In the genomic region with DNA sequence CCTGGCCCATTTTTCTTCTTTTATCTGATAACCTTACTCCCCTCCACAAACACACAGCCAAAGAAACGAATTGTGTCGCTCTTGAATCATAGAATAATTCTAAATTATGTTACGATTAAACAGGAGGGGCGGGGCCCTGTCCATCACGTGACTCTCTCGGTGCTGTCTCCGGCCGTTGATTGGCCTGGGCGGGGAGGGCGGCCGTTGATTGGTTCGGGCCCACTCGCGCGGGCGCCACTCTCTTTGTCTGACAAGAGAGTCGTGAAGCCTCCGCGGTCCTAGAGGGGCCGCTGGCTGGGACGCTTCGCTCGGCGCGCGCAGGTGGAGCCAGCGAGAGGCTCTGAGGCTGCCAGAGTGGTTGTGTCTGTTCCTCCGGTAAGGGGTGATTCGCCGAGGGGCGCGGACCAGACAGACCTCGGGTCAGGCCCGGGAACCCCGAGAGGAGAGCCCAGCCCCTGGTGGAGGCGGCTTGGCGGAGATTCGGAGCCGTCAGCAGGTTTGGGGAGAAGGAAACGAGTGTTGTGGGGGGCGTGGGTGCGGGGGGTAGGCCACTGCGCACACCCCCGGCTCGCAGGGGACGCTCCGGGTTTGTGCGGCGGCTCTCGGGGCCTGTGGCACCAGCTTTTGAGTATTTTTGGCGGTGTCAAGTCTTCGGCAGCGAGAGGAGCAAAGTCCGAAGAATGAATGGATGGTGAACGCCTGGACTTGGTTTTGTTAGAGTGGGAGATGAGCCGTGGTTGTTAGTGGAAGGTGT, we compare ENCODE assay signal across 8 cellular contexts. TPM values are rescaled to one million over a fixed set of nuclear protein-coding genes. Genes with fewer than 3 reads are reported as not detected.
A peak's percentile ranks its signal among the peaks of the same experiment; 100 is the strongest.
DNase-seq lines count a peak whose midpoint lies in the region; ATAC-seq and TF ChIP-seq lines count a peak whose summit lies in the region.

A gene (plus strand): TSS at position 330 of the 754 bp plus-strand sequence. CDS start 3,567 bp downstream, outside the sequence.

- peak within 1 kb of the TSS; percentile 83 for H3K27ac ChIP-seq in AG04450 (ENCODE audit: low read depth, low read length)
- peak within 1 kb of the TSS; percentile 83 for H3K27ac ChIP-seq in smooth muscle cell (ENCODE audit: low read depth)

- H3K4me2 ChIP-seq in smooth muscle cell: peak within 1 kb of the TSS; percentile 94

- H3K4me1 ChIP-seq in smooth muscle cell (ENCODE audit: low read depth): no peaks in the 10 kb centered on the region

- H3K27me3 Mint-ChIP-seq in WTC11 (ENCODE audit: low read depth): peaks cover 5% of the 10 kb centered on the region; the same call in 1 of the 2 replicates

- H3K9ac ChIP-seq in smooth muscle cell (ENCODE audit: low read depth): peak within 1 kb of the TSS; percentile 87

- H3K27ac Mint-ChIP-seq in WTC11: peak within 1 kb of the TSS; percentile 96

- H3F3A ChIP-seq in smooth muscle cell (ENCODE audit: low read depth): peaks cover 3% of the 10 kb centered on the region

- peak within 1 kb of the TSS; percentile 93 for H2AFZ ChIP-seq in smooth muscle cell (ENCODE audit: low read depth)

- CTCF ChIA-PET in AG04450 (lab: Charles Lee): interaction anchor here (1.0 kb wide), 1 partner anchor 7 kb away, joined by 3 read pairs; no protein-coding TSS in a partner anchor
- CTCF ChIA-PET in WTC11 (lab: Charles Lee): no interaction called here

- H3K9me3 Mint-ChIP-seq in WTC11: no peaks in the 10 kb centered on the region

- H3K79me2 ChIP-seq in smooth muscle cell (ENCODE audit: low read depth): peaks cover 50% of the 10 kb centered on the region

- DNase-seq in AG04450 (ENCODE audit: low read depth, low spot score) (peak; percentile 81), NCI-H226 (peak; percentile 96), WTC11 (ENCODE audit: low spot score) (peak; percentile 99), cardiac fibroblast (ENCODE audit: low read depth in 2 of 2) (peak; percentile 97), iPS-NIHi7 (ENCODE audit: extremely low spot score) (peak; percentile 100), smooth muscle cell (lab: John Stamatoyannopoulos, UW; ENCODE audit: unreplicated experiment) (peak; percentile 86)

- peaks cover 14% of the 10 kb centered on the region for H3K4me1 Mint-ChIP-seq in WTC11

- H3K9me3 ChIP-seq in AG04450 (ENCODE audit: control insufficient read depth, insufficient read depth, low read length): peaks cover 5% of the 10 kb centered on the region; the same call in 1 of the 2 replicates
- H3K9me3 ChIP-seq in smooth muscle cell (replicated peaks; ENCODE audit: low read depth): no peaks in the 10 kb centered on the region

- ATAC-seq in GM18909 (IDR thresholded peaks at IDR 0.05; ENCODE audit: poor library complexity, unreplicated experiment): peak; percentile 96
- peak; percentile 93 for ATAC-seq in HG03175 (IDR thresholded peaks at IDR 0.05; ENCODE audit: unreplicated experiment)
- peak; percentile 94 for ATAC-seq in WTC11

- H3K36me3 Mint-ChIP-seq in WTC11: peaks cover 8% of the 10 kb centered on the region

- POLR2A ChIA-PET in AG04450 (lab: Yijun Ruan, JAX): interaction anchor here (0.6 to 1.7 kb wide), 4 partner anchors 27 to 86 kb away, joined by 3 to 7 read pairs (median 4); a partner anchor contains a TSS
- POLR2A ChIA-PET in WTC11 (lab: Charles Lee): interaction anchor here (1.3 kb wide), 1 partner anchor 64 kb away, joined by 5 read pairs; a partner anchor contains a TSS

- H3K4me3 Mint-ChIP-seq in WTC11: peak within 1 kb of the TSS; percentile 98

- H4K20me1 ChIP-seq in smooth muscle cell (ENCODE audit: low read depth): peaks cover 10% of the 10 kb centered on the region

- H3K27me3 ChIP-seq in AG04450 (ENCODE audit: control insufficient read depth, insufficient read depth, low read length) (no peaks in the 10 kb centered on the region), smooth muscle cell (ENCODE audit: low read depth) (no peaks in the 10 kb centered on the region)

- under 1% methylated on average over 49 of the region's 56 CpGs for WGBS in smooth muscle cell (ENCODE audit: low lambda C conversion rate)

- no peaks in the 10 kb centered on the region for H3K36me3 ChIP-seq in smooth muscle cell (ENCODE audit: low read depth)

- TF ChIP-seq CTCF in AG04450 (IDR thresholded peaks at IDR 0.05; ENCODE audit: low read depth, low read length): no peak
- no peak for TF ChIP-seq CTCF in WTC11 (IDR thresholded peaks at IDR 0.05)
- no peak for TF ChIP-seq CTCF in cardiac fibroblast (IDR thresholded peaks at IDR 0.05; ENCODE audit: low read depth, low read length)
- no peak for TF ChIP-seq CTCF in smooth muscle cell (IDR thresholded peaks at IDR 0.05; ENCODE audit: borderline replicate concordance, insufficient read depth, poor library complexity, severe bottlenecking)

- H3K4me3 ChIP-seq in AG04450 (ENCODE audit: low read depth, low read length) (peak within 1 kb of the TSS; percentile 93), cardiac fibroblast (replicated peaks in 1 of 2; ENCODE audit: low read depth in 2 of 2, low read length in 2 of 2) (peak within 1 kb of the TSS; percentile 91 to 93), smooth muscle cell (peak within 1 kb of the TSS; percentile 87)

TF ChIP-seq in WTC11, 78 proteins besides CTCF, POLR2A, EP300 and RAD21 (continues in another document):
- TF ChIP-seq MYBL2 (CRISPR knock-in tag; IDR thresholded peaks at IDR 0.05) (peak; percentile 58; the same call in 1 of the 2 replicates), SMAD4 (CRISPR knock-in tag; IDR thresholded peaks at IDR 0.05) (no peak), FOXP1 (CRISPR knock-in tag; IDR thresholded peaks at IDR 0.05; ENCODE audit: borderline replicate concordance) (peak; percentile 61; the same call in 1 of the 2 replicates), HMGA2 (CRISPR knock-in tag; IDR thresholded peaks at IDR 0.05) (no peak), ETV6 (CRISPR knock-in tag; IDR thresholded peaks at IDR 0.05) (no peak), NFYB (CRISPR knock-in tag; conservative IDR thresholded peaks at IDR 0.05; ENCODE audit: low read depth) (peak; percentile 86), FOXK1 (CRISPR knock-in tag; IDR thresholded peaks at IDR 0.05) (0 out of 2 replicates have a peak, but pooled peaks have one; percentile 63), ZNF219 (CRISPR knock-in tag; IDR thresholded peaks at IDR 0.05; ENCODE audit: borderline replicate concordance) (no peak), TP53 (CRISPR knock-in tag; IDR thresholded peaks at IDR 0.05) (no peak), RELA (CRISPR knock-in tag; IDR thresholded peaks at IDR 0.05; ENCODE audit: borderline replicate concordance) (no peak), ZNF317 (CRISPR knock-in tag; IDR thresholded peaks at IDR 0.05; ENCODE audit: borderline replicate concordance, low read depth) (no peak), TCF7 (CRISPR knock-in tag; IDR thresholded peaks at IDR 0.05; ENCODE audit: low read depth) (no peak)
- TF ChIP-seq, protein P1, sequence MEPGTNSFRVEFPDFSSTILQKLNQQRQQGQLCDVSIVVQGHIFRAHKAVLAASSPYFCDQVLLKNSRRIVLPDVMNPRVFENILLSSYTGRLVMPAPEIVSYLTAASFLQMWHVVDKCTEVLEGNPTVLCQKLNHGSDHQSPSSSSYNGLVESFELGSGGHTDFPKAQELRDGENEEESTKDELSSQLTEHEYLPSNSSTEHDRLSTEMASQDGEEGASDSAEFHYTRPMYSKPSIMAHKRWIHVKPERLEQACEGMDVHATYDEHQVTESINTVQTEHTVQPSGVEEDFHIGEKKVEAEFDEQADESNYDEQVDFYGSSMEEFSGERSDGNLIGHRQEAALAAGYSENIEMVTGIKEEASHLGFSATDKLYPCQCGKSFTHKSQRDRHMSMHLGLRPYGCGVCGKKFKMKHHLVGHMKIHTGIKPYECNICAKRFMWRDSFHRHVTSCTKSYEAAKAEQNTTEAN (CRISPR knock-in tag; IDR thresholded peaks at IDR 0.05): no peak
- TF ChIP-seq, protein P2, sequence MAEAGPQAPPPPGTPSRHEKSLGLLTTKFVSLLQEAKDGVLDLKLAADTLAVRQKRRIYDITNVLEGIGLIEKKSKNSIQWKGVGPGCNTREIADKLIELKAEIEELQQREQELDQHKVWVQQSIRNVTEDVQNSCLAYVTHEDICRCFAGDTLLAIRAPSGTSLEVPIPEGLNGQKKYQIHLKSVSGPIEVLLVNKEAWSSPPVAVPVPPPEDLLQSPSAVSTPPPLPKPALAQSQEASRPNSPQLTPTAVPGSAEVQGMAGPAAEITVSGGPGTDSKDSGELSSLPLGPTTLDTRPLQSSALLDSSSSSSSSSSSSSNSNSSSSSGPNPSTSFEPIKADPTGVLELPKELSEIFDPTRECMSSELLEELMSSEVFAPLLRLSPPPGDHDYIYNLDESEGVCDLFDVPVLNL (CRISPR knock-in tag; IDR thresholded peaks at IDR 0.05; ENCODE audit: borderline replicate concordance, low read depth): no peak
- TF ChIP-seq, protein P3, sequence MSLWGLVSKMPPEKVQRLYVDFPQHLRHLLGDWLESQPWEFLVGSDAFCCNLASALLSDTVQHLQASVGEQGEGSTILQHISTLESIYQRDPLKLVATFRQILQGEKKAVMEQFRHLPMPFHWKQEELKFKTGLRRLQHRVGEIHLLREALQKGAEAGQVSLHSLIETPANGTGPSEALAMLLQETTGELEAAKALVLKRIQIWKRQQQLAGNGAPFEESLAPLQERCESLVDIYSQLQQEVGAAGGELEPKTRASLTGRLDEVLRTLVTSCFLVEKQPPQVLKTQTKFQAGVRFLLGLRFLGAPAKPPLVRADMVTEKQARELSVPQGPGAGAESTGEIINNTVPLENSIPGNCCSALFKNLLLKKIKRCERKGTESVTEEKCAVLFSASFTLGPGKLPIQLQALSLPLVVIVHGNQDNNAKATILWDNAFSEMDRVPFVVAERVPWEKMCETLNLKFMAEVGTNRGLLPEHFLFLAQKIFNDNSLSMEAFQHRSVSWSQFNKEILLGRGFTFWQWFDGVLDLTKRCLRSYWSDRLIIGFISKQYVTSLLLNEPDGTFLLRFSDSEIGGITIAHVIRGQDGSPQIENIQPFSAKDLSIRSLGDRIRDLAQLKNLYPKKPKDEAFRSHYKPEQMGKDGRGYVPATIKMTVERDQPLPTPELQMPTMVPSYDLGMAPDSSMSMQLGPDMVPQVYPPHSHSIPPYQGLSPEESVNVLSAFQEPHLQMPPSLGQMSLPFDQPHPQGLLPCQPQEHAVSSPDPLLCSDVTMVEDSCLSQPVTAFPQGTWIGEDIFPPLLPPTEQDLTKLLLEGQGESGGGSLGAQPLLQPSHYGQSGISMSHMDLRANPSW (CRISPR knock-in tag; conservative IDR thresholded peaks at IDR 0.05; ENCODE audit: low read depth): no peak

RNA-seq across cellular contexts. Expression of the gene that starts here (rescaled TPM):
- polyA plus RNA-seq in AG04450 (2011; rRNA removed) (7.9 and 8.3 TPM in 2 replicates), smooth muscle cell (2.2 and 4.0 TPM in 2 replicates)
- polyA minus RNA-seq in AG04450 (2011; rRNA and poly(A)+ RNA removed): 4.2 and 7.2 TPM in 2 replicates
- total RNA-seq in WTC11 (2021) (11.7 to 14.0 TPM (median 12.8 TPM) in 3 replicates), smooth muscle cell (1.6 and 2.5 TPM in 2 replicates)

Comparison
In these comparisons a context has a peak if more than half of its experiments do, and no peak if none do; other contexts are left out.
1. Peak in every context shown above with its lines: DNase-seq, ATAC-seq, H3K4me3 ChIP-seq and H3K27ac ChIP-seq.